ENCODE assay signal across 24 cellular contexts in genomic region chr6:161583561-161583960, GRCh38.
"Had no signal": no experiment of that assay in that cellular context is flagged by ENCODE, and none has a peak within 500 bp of the region (broad histone marks: within the 10 kb centered on the region; RNA-seq: fewer than 3 reads in every experiment).

No MANE protein-coding gene starts in this region.

- H3K4me3 Mint-ChIP-seq: activated CD4-positive, alpha-beta memory T cell treated with anti-CD3 and anti-CD28 coated beads for 36 hours; activated naive CD4-positive, alpha-beta T cell treated with anti-CD3 and anti-CD28 coated beads for 36 hours; activated naive CD8-positive, alpha-beta T cell treated with anti-CD3 and anti-CD28 coated beads, Interleukin-2, amount 10 ng/mL, durations not matched to agents 7 days and 5 days; activated T-cell treated with anti-CD3 and anti-CD28 coated beads, Interleukin-2, amount 50 U/mL, for 72 hours; immature natural killer cell; natural killer cell treated with Interleukin-12 subunit alpha and Interleukin-12 subunit beta and Interleukin-15 and Interleukin-18, amount 100 ng/mL, for 72 hours; stimulated activated naive CD8-positive, alpha-beta T cell treated with anti-CD3 and anti-CD28 coated beads, Interleukin-15, Interleukin-2, amounts not matched to agents 100 ng/mL and 50 ng/mL, for 24 hours; T-helper 1 cell treated with Interleukin-12 subunit alpha and Interleukin-12 subunit beta and Interleukin-4 antibody, amounts not matched to agents 30 μg/mL and 1 μg/mL, for 36 hours had no signal

- DNase-seq: activated CD4-positive, alpha-beta memory T cell treated with anti-CD3 and anti-CD28 coated beads for 36 hours; activated CD4-positive, alpha-beta T cell treated with anti-CD3 and anti-CD28 coated beads for 4 hours; activated CD4-positive, CD25-positive, alpha-beta regulatory T cell; activated effector memory CD4-positive, alpha-beta T cell treated with Interleukin-2 at 50 U/mL for 16 hours; activated naive CD4-positive, alpha-beta T cell treated with anti-CD3 and anti-CD28 coated beads for 36 hours; activated naive CD8-positive, alpha-beta T cell treated with anti-CD3 and anti-CD28 coated beads, Interleukin-2, amount 10 ng/mL, durations not matched to agents 7 days and 5 days; activated T-cell treated with anti-CD3 and anti-CD28 coated beads, Interleukin-2, amount 50 U/mL, for 72 hours; amygdala; erythroblast; glutamatergic neuron; immature natural killer cell; kidney glomerular epithelial cell; left lung; stimulated activated CD4-positive, alpha-beta T cell treated with anti-CD3 and anti-CD28 coated beads, Interleukin-12 subunit alpha, Interleukin-12 subunit beta, amount 100 ng/mL, for 4 hours; stimulated activated CD4-positive, alpha-beta T cell treated with anti-CD3 and anti-CD28 coated beads, Interleukin-4, amount 100 ng/mL, for 4 hours; substantia nigra; T1000; thyroid gland; upper lobe of right lung had no signal

- H3K36me3 Mint-ChIP-seq: activated CD4-positive, alpha-beta memory T cell treated with anti-CD3 and anti-CD28 coated beads for 36 hours; activated naive CD8-positive, alpha-beta T cell treated with anti-CD3 and anti-CD28 coated beads, Interleukin-2, amount 10 ng/mL, durations not matched to agents 7 days and 5 days; immature natural killer cell; natural killer cell treated with Interleukin-12 subunit alpha and Interleukin-12 subunit beta and Interleukin-15 and Interleukin-18, amount 100 ng/mL, for 72 hours had no signal

- ATAC-seq: activated T-cell treated with anti-CD3 and anti-CD28 coated beads, Interleukin-2, amount 50 U/mL, for 72 hours; left lung; natural killer cell treated with Interleukin-12 subunit alpha and Interleukin-12 subunit beta and Interleukin-15 and Interleukin-18, amount 100 ng/mL, for 72 hours; upper lobe of right lung had no signal

- H3K27ac Mint-ChIP-seq: activated CD4-positive, alpha-beta memory T cell treated with anti-CD3 and anti-CD28 coated beads for 36 hours; activated naive CD4-positive, alpha-beta T cell treated with anti-CD3 and anti-CD28 coated beads for 36 hours; activated naive CD8-positive, alpha-beta T cell treated with anti-CD3 and anti-CD28 coated beads, Interleukin-2, amount 10 ng/mL, durations not matched to agents 7 days and 5 days; activated T-cell treated with anti-CD3 and anti-CD28 coated beads, Interleukin-2, amount 50 U/mL, for 72 hours; immature natural killer cell; natural killer cell treated with Interleukin-12 subunit alpha and Interleukin-12 subunit beta and Interleukin-15 and Interleukin-18, amount 100 ng/mL, for 72 hours; progenitor cell of endocrine pancreas; stimulated activated naive CD8-positive, alpha-beta T cell treated with anti-CD3 and anti-CD28 coated beads, Interleukin-15, Interleukin-2, amounts not matched to agents 100 ng/mL and 50 ng/mL, for 24 hours; T-helper 1 cell treated with Interleukin-12 subunit alpha and Interleukin-12 subunit beta and Interleukin-4 antibody, amounts not matched to agents 30 μg/mL and 1 μg/mL, for 36 hours had no signal

- H3K27ac ChIP-seq: hepatocyte, left lung, thyroid gland, upper lobe of right lung had no signal

- H3K27me3 Mint-ChIP-seq: activated CD4-positive, alpha-beta memory T cell treated with anti-CD3 and anti-CD28 coated beads for 36 hours; natural killer cell treated with Interleukin-12 subunit alpha and Interleukin-12 subunit beta and Interleukin-15 and Interleukin-18, amount 100 ng/mL, for 72 hours; stimulated activated naive CD8-positive, alpha-beta T cell treated with anti-CD3 and anti-CD28 coated beads, Interleukin-15, Interleukin-2, amounts not matched to agents 100 ng/mL and 50 ng/mL, for 24 hours had no signal

- H3K9me3 Mint-ChIP-seq: activated CD4-positive, alpha-beta memory T cell treated with anti-CD3 and anti-CD28 coated beads for 36 hours; activated naive CD4-positive, alpha-beta T cell treated with anti-CD3 and anti-CD28 coated beads for 36 hours; activated T-cell treated with anti-CD3 and anti-CD28 coated beads, Interleukin-2, amount 50 U/mL, for 72 hours; natural killer cell treated with Interleukin-12 subunit alpha and Interleukin-12 subunit beta and Interleukin-15 and Interleukin-18, amount 100 ng/mL, for 72 hours; T-helper 1 cell treated with Interleukin-12 subunit alpha and Interleukin-12 subunit beta and Interleukin-4 antibody, amounts not matched to agents 30 μg/mL and 1 μg/mL, for 36 hours had no signal
